ENCODE assay signal across 8 cellular contexts in genomic region chr7:128937647-128938523, GRCh38. TPM values are rescaled to one million over a fixed set of nuclear protein-coding genes. Genes with fewer than 3 reads are reported as not detected.
DNase-seq lines count a peak whose midpoint lies in the region; ATAC-seq and TF ChIP-seq lines count a peak whose summit lies in the region.

A gene with protein sequence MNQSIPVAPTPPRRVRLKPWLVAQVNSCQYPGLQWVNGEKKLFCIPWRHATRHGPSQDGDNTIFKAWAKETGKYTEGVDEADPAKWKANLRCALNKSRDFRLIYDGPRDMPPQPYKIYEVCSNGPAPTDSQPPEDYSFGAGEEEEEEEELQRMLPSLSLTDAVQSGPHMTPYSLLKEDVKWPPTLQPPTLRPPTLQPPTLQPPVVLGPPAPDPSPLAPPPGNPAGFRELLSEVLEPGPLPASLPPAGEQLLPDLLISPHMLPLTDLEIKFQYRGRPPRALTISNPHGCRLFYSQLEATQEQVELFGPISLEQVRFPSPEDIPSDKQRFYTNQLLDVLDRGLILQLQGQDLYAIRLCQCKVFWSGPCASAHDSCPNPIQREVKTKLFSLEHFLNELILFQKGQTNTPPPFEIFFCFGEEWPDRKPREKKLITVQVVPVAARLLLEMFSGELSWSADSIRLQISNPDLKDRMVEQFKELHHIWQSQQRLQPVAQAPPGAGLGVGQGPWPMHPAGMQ (plus strand): TSS chr7:128937927. CDS start chr7:128942082, 4,155 bp downstream.

- 3% methylated on average over 82 of the region's 82 CpGs for WGBS in ectodermal cell, 2 experiments

- peak; percentile 81 for DNase-seq in Calu3
- DNase-seq in GM23338 (ENCODE audit: low spot score), result peak; percentile 67
- DNase-seq in RWPE1 (ENCODE audit: low spot score), result peak; percentile 22
- DNase-seq in mesothelial cell of epicardium (ENCODE audit: low spot score in 2 of 2, unreplicated experiment in 2 of 2), result peak in 1 of 2 experiments; percentile 39
- DNase-seq in upper lobe of right lung, result peak; percentile 88
- no peak for DNase-seq in iPS-NIHi7 (ENCODE audit: extremely low spot score)

- CTCF ChIA-PET in Calu3 (lab: Charles Lee), result no interaction called here
- CTCF ChIA-PET in RWPE1 (lab: Yijun Ruan, JAX), result no interaction called here

- H3K4me3 ChIP-seq in GM23338, result peak within 1 kb of the TSS; percentile 61
- H3K4me3 ChIP-seq in ectodermal cell (ENCODE audit: insufficient read depth, low read depth, low read length), result peak within 1 kb of the TSS; percentile 43
- peak within 1 kb of the TSS; percentile 60 for H3K4me3 ChIP-seq in upper lobe of right lung

- H3K27ac Mint-ChIP-seq in Calu3 (ENCODE audit: unreplicated experiment), result peak within 1 kb of the TSS; percentile 18
- no peak within 1 kb of the TSS for H3K27ac Mint-ChIP-seq in GM23338
- no peak within 1 kb of the TSS for H3K27ac Mint-ChIP-seq in mesothelial cell of epicardium

- no peaks in the 10 kb centered on the region for H3K79me2 ChIP-seq in GM23338 (replicated peaks; ENCODE audit: insufficient read depth)

- POLR2A ChIA-PET in RWPE1 (lab: Yijun Ruan, JAX; ENCODE audit: low non-redundant PET), result no interaction called here

- H3K27me3 Mint-ChIP-seq in Calu3 (ENCODE audit: unreplicated experiment) (no peaks in the 10 kb centered on the region), GM23338 (ENCODE audit: insufficient read depth, low read depth, poor library complexity) (peaks cover 57% of the 10 kb centered on the region), mesothelial cell of epicardium (ENCODE audit: low read depth) (peaks cover 76% of the 10 kb centered on the region)

- H4K20me1 ChIP-seq in GM23338 (replicated peaks; ENCODE audit: insufficient read depth), result peaks cover 4% of the 10 kb centered on the region; the same call in 1 of the 2 replicates

- peak within 1 kb of the TSS; percentile 96 for H2AFZ ChIP-seq in GM23338

- H3K4me3 Mint-ChIP-seq in Calu3 (ENCODE audit: low read depth, unreplicated experiment), result peak within 1 kb of the TSS; percentile 81
- H3K4me3 Mint-ChIP-seq in GM23338, result peak within 1 kb of the TSS; percentile 81
- H3K4me3 Mint-ChIP-seq in mesothelial cell of epicardium, result peak within 1 kb of the TSS; percentile 63

- H3K9me3 Mint-ChIP-seq in Calu3 (ENCODE audit: low read depth, unreplicated experiment), result no peaks in the 10 kb centered on the region
- no peaks in the 10 kb centered on the region for H3K9me3 Mint-ChIP-seq in GM23338
- H3K9me3 Mint-ChIP-seq in mesothelial cell of epicardium, result no peaks in the 10 kb centered on the region

- peak; percentile 75 for ATAC-seq in GM23338
- peak; percentile 71 for ATAC-seq in upper lobe of right lung
- no peak for ATAC-seq in GM21515 (IDR thresholded peaks at IDR 0.05; ENCODE audit: unreplicated experiment)

- no peaks in the 10 kb centered on the region for H3K36me3 ChIP-seq in GM23338 (ENCODE audit: insufficient read depth)
- no peaks in the 10 kb centered on the region for H3K36me3 ChIP-seq in ectodermal cell (ENCODE audit: control insufficient read depth, insufficient read depth, low read length)
- no peaks in the 10 kb centered on the region for H3K36me3 ChIP-seq in upper lobe of right lung

- no peak within 1 kb of the TSS for H3K27ac ChIP-seq in GM23338 (ENCODE audit: low read depth)
- no peak within 1 kb of the TSS for H3K27ac ChIP-seq in RWPE1
- H3K27ac ChIP-seq in ectodermal cell (ENCODE audit: insufficient read depth, low read depth, low read length, poor library complexity, severe bottlenecking), result no peak within 1 kb of the TSS
- H3K27ac ChIP-seq in upper lobe of right lung, result peak within 1 kb of the TSS; percentile 68

- H3K4me1 Mint-ChIP-seq in Calu3 (ENCODE audit: low read depth, unreplicated experiment) (peaks cover 17% of the 10 kb centered on the region), GM23338 (peaks cover 14% of the 10 kb centered on the region), mesothelial cell of epicardium (peaks cover 11% of the 10 kb centered on the region)

- H3K4me1 ChIP-seq in GM23338 (ENCODE audit: insufficient read depth), result no peaks in the 10 kb centered on the region
- H3K4me1 ChIP-seq in ectodermal cell (ENCODE audit: control insufficient read depth, insufficient read depth, low read length), result peaks cover 3% of the 10 kb centered on the region
- peaks cover 2% of the 10 kb centered on the region for H3K4me1 ChIP-seq in upper lobe of right lung

- no TSS peak for BruUV-seq in Calu3 (replicated peaks; lab: Mats Ljungman, UMichigan)

- TF ChIP-seq CTCF in Calu3 (IDR thresholded peaks at IDR 0.05; ENCODE audit: unreplicated experiment) (no peak), GM23338 (conservative IDR thresholded peaks at IDR 0.05; ENCODE audit: low read depth in 2 of 2) (no peak), RWPE1 (conservative IDR thresholded peaks at IDR 0.05; ENCODE audit: low read depth) (no peak), mesothelial cell of epicardium (IDR thresholded peaks at IDR 0.05; ENCODE audit: unreplicated experiment) (no peak), upper lobe of right lung (IDR thresholded peaks at IDR 0.05) (no peak)

- peak within 1 kb of the TSS; percentile 86 for H3K4me2 ChIP-seq in GM23338

- H3F3A ChIP-seq in GM23338 (replicated peaks; ENCODE audit: low read depth), result 0 out of 2 replicates have a peak, but pooled peaks cover 5% of the 10 kb centered on the region

- H3K9me3 ChIP-seq in ectodermal cell (ENCODE audit: control insufficient read depth, low read length) (no peaks in the 10 kb centered on the region), upper lobe of right lung (no peaks in the 10 kb centered on the region)

- intact Hi-C loops in Calu3 (cut with micrococcal nuclease; ENCODE audit: unreplicated experiment), result no loop called here
- intact Hi-C loops in upper lobe of right lung (cut with DNase I), result no loop called here

- H3K27me3 ChIP-seq in GM23338 (ENCODE audit: insufficient read depth) (peaks cover 61% of the 10 kb centered on the region), ectodermal cell (ENCODE audit: control insufficient read depth, insufficient read depth, low read length, poor library complexity, severe bottlenecking) (peaks cover 61% of the 10 kb centered on the region), upper lobe of right lung (peaks cover 15% of the 10 kb centered on the region)

- H3K9me2 ChIP-seq in GM23338 (ENCODE audit: insufficient read depth), result no peaks in the 10 kb centered on the region

- peaks cover 18% of the 10 kb centered on the region for H3K36me3 Mint-ChIP-seq in Calu3 (ENCODE audit: insufficient read depth, unreplicated experiment)
- no peaks in the 10 kb centered on the region; the same call in 2 of the 3 replicates for H3K36me3 Mint-ChIP-seq in GM23338 (ENCODE audit: low read depth)
- no peaks in the 10 kb centered on the region for H3K36me3 Mint-ChIP-seq in mesothelial cell of epicardium

RNA-seq across cellular contexts. Expression of the gene that starts here (rescaled TPM):
- 11.4 and 13.4 TPM in 2 replicates for total RNA-seq in Calu3 (2022)
- total RNA-seq in GM23338 (2014; rRNA removed; shearing (Covaris generic)), result 1.1 and 3.7 TPM in 2 replicates
- 0.37 and 1.9 TPM in 2 replicates for polyA plus RNA-seq in GM23338 (2016; fragmentation: Nextera tagmentation; extraction: Ambion mirVana)
- 0.19 TPM for polyA plus RNA-seq in ectodermal cell (2013, experiment 1 of 4)
- polyA plus RNA-seq in ectodermal cell (2013, experiment 2 of 4), result 0.28 TPM
- polyA plus RNA-seq in ectodermal cell (2013, experiment 3 of 4), result 0.43 TPM
- polyA plus RNA-seq in ectodermal cell (2013, experiment 4 of 4), result 0.20 TPM
- total RNA-seq in mesothelial cell of epicardium, result 0.51 to 0.90 TPM (median 0.56 TPM) in 3 replicates
- 29.4 TPM for total RNA-seq in upper lobe of right lung
